ENCODE assay signal across 15 cellular contexts in genomic region chr3:105944721-105945120, GRCh38.
DNase-seq lines count a peak whose midpoint lies in the region; TF ChIP-seq lines count a peak whose summit lies in the region.
"Had no signal": no experiment of that assay in that cellular context is flagged by ENCODE, and none has a peak within 500 bp of the region (broad histone marks: within the 10 kb centered on the region; RNA-seq: fewer than 3 reads in every experiment).

No MANE protein-coding gene starts in this region.

- no TSS peak for BruUV-seq in Caco-2 (replicated peaks; lab: Mats Ljungman, UMichigan)

- H3K4me3 Mint-ChIP-seq in Caco-2 (ENCODE audit: unreplicated experiment) = no peak overlapping the region

- H3K27me3 ChIP-seq in brain microvascular endothelial cell (replicated peaks) (no peaks in the 10 kb centered on the region), kidney epithelial cell (ENCODE audit: control insufficient read depth, insufficient read depth, low read length) (no peaks in the 10 kb centered on the region), Caco-2 (replicated peaks; ENCODE audit: control insufficient read depth, insufficient read depth, low read length) (no peaks in the 10 kb centered on the region)
- H3K27me3 ChIP-seq: BLaER1, gastroesophageal sphincter, uterus had no signal

- no peaks in the 10 kb centered on the region for H3K27me3 Mint-ChIP-seq in Caco-2 (ENCODE audit: insufficient read depth, unreplicated experiment)

- TF ChIP-seq CTCF in AG10803 (conservative IDR thresholded peaks at IDR 0.05; ENCODE audit: low read length) (no peak), brain microvascular endothelial cell (IDR thresholded peaks at IDR 0.05; ENCODE audit: low read depth, low read length, missing control alignments) (no peak), kidney epithelial cell (IDR thresholded peaks at IDR 0.05; ENCODE audit: insufficient read depth, low read length, poor library complexity, severe bottlenecking) (no peak), Caco-2 (IDR thresholded peaks at IDR 0.05; ENCODE audit: insufficient read depth in 1 of 2, low read depth in 1 of 2, low read length in 1 of 2, severe bottlenecking in 1 of 2, unreplicated experiment in 1 of 2) (no peak)

- CTCF ChIA-PET in Caco-2 (lab: Charles Lee) = no interaction called here

- POLR2A ChIA-PET in Caco-2 (lab: Charles Lee) = no interaction called here

- H3K4me1 ChIP-seq in Caco-2 = no peaks in the 10 kb centered on the region
- H3K4me1 ChIP-seq: BLaER1, gastroesophageal sphincter, prostate gland, uterus had no signal

- H3K36me3 ChIP-seq in brain microvascular endothelial cell (replicated peaks) (no peaks in the 10 kb centered on the region), kidney epithelial cell (ENCODE audit: control insufficient read depth, insufficient read depth, low read length) (no peaks in the 10 kb centered on the region), Caco-2 (ENCODE audit: control insufficient read depth, insufficient read depth, low read length) (no peaks in the 10 kb centered on the region)
- H3K36me3 ChIP-seq: BLaER1, gastroesophageal sphincter, prostate gland, uterus had no signal

- H3K27ac Mint-ChIP-seq in Caco-2 (ENCODE audit: unreplicated experiment) = no peak overlapping the region
- H3K27ac Mint-ChIP-seq: activated naive CD4-positive, alpha-beta T cell treated with anti-CD3 and anti-CD28 coated beads, Interleukin-2, amount 50 U/mL, for 72 hours had no signal

- intact Hi-C loops in Caco-2 (cut with micrococcal nuclease; ENCODE audit: unreplicated experiment) = no loop called here

- no peaks in the 10 kb centered on the region for H3K9me3 ChIP-seq in Caco-2
- H3K9me3 ChIP-seq: BLaER1, gastroesophageal sphincter, prostate gland, uterus had no signal

- no peaks in the 10 kb centered on the region for H3K36me3 Mint-ChIP-seq in Caco-2 (ENCODE audit: insufficient read depth, unreplicated experiment)
- H3K36me3 Mint-ChIP-seq: activated naive CD4-positive, alpha-beta T cell treated with anti-CD3 and anti-CD28 coated beads, Interleukin-2, amount 50 U/mL, for 72 hours had no signal

- DNase-seq in AG10803 (ENCODE audit: low read depth) = peak; percentile 86
- DNase-seq in HT1080 (ENCODE audit: low read depth) = peak; percentile 89
- DNase-seq in brain microvascular endothelial cell = peak; percentile 84
- peak; percentile 45 for DNase-seq in kidney epithelial cell (ENCODE audit: low read depth)
- no peak for DNase-seq in T1000 (lab: John Stamatoyannopoulos, UW)
- no peak for DNase-seq in Caco-2
- DNase-seq in effector CD4-positive, alpha-beta T cell = no peak
- no peak for DNase-seq in GM19240 (ENCODE audit: insufficient read length, low spot score)
- DNase-seq: activated CD4-positive, CD25-positive, alpha-beta regulatory T cell treated with anti-CD3 and anti-CD28 coated beads, Interleukin-2, amount 50 U/mL, for 72 hours; dermis blood vessel endothelial cell; uterus had no signal

- H3K27ac ChIP-seq in brain microvascular endothelial cell = peak overlapping the region; percentile 79
- H3K27ac ChIP-seq: BLaER1, gastroesophageal sphincter, prostate gland, uterus had no signal

- H3K4me3 ChIP-seq in AG10803 (ENCODE audit: low read length) = no peak overlapping the region
- H3K4me3 ChIP-seq in brain microvascular endothelial cell (ENCODE audit: low read depth, low read length) = no peak overlapping the region
- H3K4me3 ChIP-seq in kidney epithelial cell (ENCODE audit: low read depth, low read length) = no peak overlapping the region
- no peak overlapping the region for H3K4me3 ChIP-seq in Caco-2 (ENCODE audit: low read depth, low read length)
- H3K4me3 ChIP-seq: BLaER1, gastroesophageal sphincter, prostate gland, uterus had no signal

- no peaks in the 10 kb centered on the region for H3K9me3 Mint-ChIP-seq in Caco-2 (ENCODE audit: unreplicated experiment)
- H3K9me3 Mint-ChIP-seq: activated naive CD4-positive, alpha-beta T cell treated with anti-CD3 and anti-CD28 coated beads, Interleukin-2, amount 50 U/mL, for 72 hours had no signal

- no peaks in the 10 kb centered on the region for H3K4me1 Mint-ChIP-seq in Caco-2 (ENCODE audit: low read depth, unreplicated experiment)

- in situ Hi-C loops in brain microvascular endothelial cell (cut with HindIII; ENCODE audit: low pct_ligation_motif_present, low sequenced_read_pairs) = no loop called here

Comparison
In these comparisons a context has a peak if more than half of its experiments do, and no peak if none do; other contexts are left out.
1. DNase-seq: peak in AG10803 (single experiment), HT1080 (single experiment), brain microvascular endothelial cell (single experiment) and kidney epithelial cell (single experiment); none in T1000 (single experiment), Caco-2 (0 of 2), effector CD4-positive, alpha-beta T cell (single experiment) and GM19240 (single experiment).